7 cellular contexts compared by ENCODE assay signal in the genomic region with DNA sequence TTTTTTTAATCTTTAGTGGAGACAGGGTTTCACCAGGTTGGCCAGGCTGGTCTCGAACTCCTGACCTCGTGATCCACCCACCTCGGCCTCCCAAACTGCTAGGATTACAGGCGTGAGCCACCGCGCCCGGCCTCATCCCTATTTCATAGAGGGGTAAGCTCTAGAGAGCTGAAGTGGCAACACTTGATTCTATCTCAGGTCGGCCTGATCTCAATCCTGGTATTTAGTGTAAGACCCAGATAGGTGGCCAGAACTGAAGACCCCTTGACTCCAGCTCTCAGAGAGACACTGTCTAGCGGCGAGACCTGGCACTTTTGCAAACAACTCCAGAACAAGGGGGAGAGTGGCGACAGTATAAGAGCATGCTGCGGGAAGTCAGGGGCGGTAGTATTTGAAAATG. TPM values are rescaled to one million over a fixed set of nuclear protein-coding genes. Genes with fewer than 3 reads are reported as not detected.
A peak's percentile ranks its signal among the peaks of the same experiment; 100 is the strongest.
DNase-seq lines count a peak whose midpoint lies in the region; ATAC-seq and TF ChIP-seq lines count a peak whose summit lies in the region.
"Not testable (repeated sequence)": the region's sequence is repeated elsewhere in the genome, so short reads cannot be mapped to it uniquely, and the experiment has no call there.

No MANE protein-coding gene starts in this region.

- not testable (repeated sequence) for H2BK120ac ChIP-seq in mesendoderm (ENCODE audit: low read depth, low read length)

- H3K9me3 Mint-ChIP-seq in brain = not testable (repeated sequence)

- peak overlapping the region; percentile 86 for H3K4me2 ChIP-seq in mesendoderm (ENCODE audit: low read length)

- H4K5ac ChIP-seq in mesendoderm (ENCODE audit: low read length) = peak overlapping the region; percentile 68

- not testable (repeated sequence) for H3K4me1 ChIP-seq in HUES64 (ENCODE audit: insufficient read depth, low read length); mesendoderm (ENCODE audit: control insufficient read depth, low read depth, low read length)
- peaks cover 18 to 21% of the 10 kb centered on the region in 2 donors for H3K4me1 ChIP-seq in gastrocnemius medialis

- not testable (repeated sequence) for DNase-seq in WERI-Rb-1, foreskin fibroblast, mesendoderm, gastrocnemius medialis

- not testable (repeated sequence) for H2AK5ac ChIP-seq in mesendoderm (ENCODE audit: low read length)

- 81% methylated on average over 13 of the region's 13 CpGs for whole genome bisulfite sequencing in HUES64
- WGBS in mesendoderm (ENCODE audit: extremely low coverage, insufficient coverage, low lambda C conversion rate) = no CpG with 5 or more reads among the region's 13 CpGs

- H3K56ac ChIP-seq in mesendoderm (ENCODE audit: low read length) = peak overlapping the region; percentile 89

- peak overlapping the region; percentile 83 for H4K8ac ChIP-seq in mesendoderm (ENCODE audit: low read depth, low read length)

- H3K36me3 ChIP-seq in HUES64 (ENCODE audit: insufficient read depth, low read length); WERI-Rb-1; mesendoderm (ENCODE audit: control insufficient read depth, insufficient read depth, low read length); gastrocnemius medialis: not testable (repeated sequence)

- peak overlapping the region; percentile 94 to 99 (median 96) for H3K4me3 Mint-ChIP-seq in brain

- H3K27me3 Mint-ChIP-seq in brain = peaks cover 11% of the 10 kb centered on the region

- ATAC-seq in GM18909 (IDR thresholded peaks at IDR 0.05; ENCODE audit: poor library complexity, unreplicated experiment) (peak; percentile 4), gastrocnemius medialis (peak; percentile 32 to 50)

- intact Hi-C loops in gastrocnemius medialis (cut with DNase I; ENCODE audit: low total_unique reads) = loop anchor here (5.0 kb wide), 2 partner anchors 46 to 89 kb away; partner anchors contain the start of genes DOLK, DOLPP1 and NUP188

- H3K4me3 ChIP-seq in HUES64 (ENCODE audit: low read length) (peak overlapping the region; percentile 42), WERI-Rb-1 (ENCODE audit: low read depth, low read length) (peak overlapping the region; percentile 39), foreskin fibroblast (ENCODE audit: low read depth in 1 of 2, low read length in 2 of 2) (peak overlapping the region; percentile 43 to 69), gastrocnemius medialis (peak overlapping the region; percentile 37 to 98 (median 86))
- not testable (repeated sequence) for H3K4me3 ChIP-seq in mesendoderm (ENCODE audit: low read length)

- not testable (repeated sequence) for H2BK5ac ChIP-seq in mesendoderm (ENCODE audit: low read length)

- not testable (repeated sequence) for H3K9me3 ChIP-seq in HUES64 (ENCODE audit: insufficient read depth, low read depth, low read length); WERI-Rb-1 (ENCODE audit: severe bottlenecking); gastrocnemius medialis

- not testable (repeated sequence) for H3K36me3 Mint-ChIP-seq in brain

- peak overlapping the region; percentile 29; the same call in 1 of the 2 replicates for H3K9ac ChIP-seq in HUES64 (ENCODE audit: low read depth, low read length)
- H3K9ac ChIP-seq in mesendoderm (ENCODE audit: low read length) = peak overlapping the region; percentile 76

- in situ Hi-C loops in gastrocnemius medialis (cut with MboI; ENCODE audit: low sequenced_read_pairs in 4 of 4) = not testable (repeated sequence)

- peak overlapping the region; percentile 93 to 96 (median 96) for H3K27ac Mint-ChIP-seq in brain

- H3K79me1 ChIP-seq in mesendoderm (ENCODE audit: low read length) = peaks cover 15% of the 10 kb centered on the region

- not testable (repeated sequence) for H2BK15ac ChIP-seq in mesendoderm (replicated peaks; ENCODE audit: low read depth)

- H3K4ac ChIP-seq in mesendoderm (ENCODE audit: low read depth, low read length) = peak overlapping the region; percentile 18

- peaks cover 39% of the 10 kb centered on the region for H3K4me1 Mint-ChIP-seq in brain

- not testable (repeated sequence) for H3K23ac ChIP-seq in mesendoderm (ENCODE audit: low read length)

- not testable (repeated sequence) for H3K27me3 ChIP-seq in HUES64 (ENCODE audit: insufficient read depth, low read length); WERI-Rb-1 (ENCODE audit: insufficient read depth, low read depth, severe bottlenecking); mesendoderm (ENCODE audit: insufficient read depth, low read length, poor library complexity); gastrocnemius medialis

- H3K18ac ChIP-seq in mesendoderm (ENCODE audit: low read length) = not testable (repeated sequence)

- not testable (repeated sequence) for H3K79me2 ChIP-seq in mesendoderm (ENCODE audit: control insufficient read depth, insufficient read depth, low read length)

- not testable (repeated sequence) for TF ChIP-seq POLR2A in gastrocnemius medialis (IDR thresholded peaks at IDR 0.05)

- H3K27ac ChIP-seq in HUES64 (ENCODE audit: low read depth, low read length) (peak overlapping the region; percentile 45; the same call in 1 of the 2 replicates), WERI-Rb-1 (peak overlapping the region; percentile 73), gastrocnemius medialis (peak overlapping the region; percentile 79 to 94 (median 87))
- H3K27ac ChIP-seq in mesendoderm (ENCODE audit: low read depth, low read length) = not testable (repeated sequence)

- TF ChIP-seq CTCF in WERI-Rb-1 (IDR thresholded peaks at IDR 0.05; ENCODE audit: low read depth, low read length); brain (conservative IDR thresholded peaks at IDR 0.05); foreskin fibroblast (IDR thresholded peaks at IDR 0.05; ENCODE audit: low read depth, low read length); gastrocnemius medialis (IDR thresholded peaks at IDR 0.05 in 4 of 5, conservative IDR thresholded peaks at IDR 0.05 in 1 of 5): not testable (repeated sequence)

RNA-seq across cellular contexts. Expression of gene MIGA2, which starts 0.6 kb away (rescaled TPM):
- 13.5 TPM for polyA plus RNA-seq in HUES64 (2013, experiment 1 of 2)
- polyA plus RNA-seq in HUES64 (2013, experiment 2 of 2) = 11.2 TPM
- 15.0 TPM for polyA plus RNA-seq in brain (ENCODE audit: insufficient read depth, low read depth, low replicate concordance)
- 8.8 TPM for polyA plus RNA-seq in mesendoderm (2013, experiment 1 of 2)
- 8.6 TPM for polyA plus RNA-seq in mesendoderm (2013, experiment 2 of 2)
- 10 to 100 TPM in 3 of 4 donors, 1 to 10 TPM in 1; 5.8 to 20.6 (median 18.1) TPM for total RNA-seq in gastrocnemius medialis

RNA-seq across cellular contexts. Expression of gene SH3GLB2, which starts 7.7 kb away (rescaled TPM):
- 42.2 TPM for polyA plus RNA-seq in HUES64 (2013, experiment 1 of 2)
- polyA plus RNA-seq in HUES64 (2013, experiment 2 of 2) = 38.4 TPM
- 285 TPM for polyA plus RNA-seq in brain (ENCODE audit: insufficient read depth, low read depth, low replicate concordance)
- 16.9 TPM for polyA plus RNA-seq in mesendoderm (2013, experiment 1 of 2)
- 19.5 TPM for polyA plus RNA-seq in mesendoderm (2013, experiment 2 of 2)
- total RNA-seq in gastrocnemius medialis = 10 to 100 TPM; 33.6 to 55.1 (median 44.1) TPM

RNA-seq across cellular contexts. Expression of gene DOLPP1, which starts 45.1 kb away (rescaled TPM):
- polyA plus RNA-seq in HUES64 (2013, experiment 1 of 2) = 24.7 TPM
- 21.9 TPM for polyA plus RNA-seq in HUES64 (2013, experiment 2 of 2)
- polyA plus RNA-seq in brain (ENCODE audit: insufficient read depth, low read depth, low replicate concordance) = 40.8 TPM
- 31.2 TPM for polyA plus RNA-seq in mesendoderm (2013, experiment 1 of 2)
- polyA plus RNA-seq in mesendoderm (2013, experiment 2 of 2) = 29.1 TPM
- total RNA-seq in gastrocnemius medialis = 1 to 10 TPM; 1.6 to 4.7 (median 2.8) TPM
